Comparison of ENCODE assay signal across 24 cellular contexts in the genomic region with DNA sequence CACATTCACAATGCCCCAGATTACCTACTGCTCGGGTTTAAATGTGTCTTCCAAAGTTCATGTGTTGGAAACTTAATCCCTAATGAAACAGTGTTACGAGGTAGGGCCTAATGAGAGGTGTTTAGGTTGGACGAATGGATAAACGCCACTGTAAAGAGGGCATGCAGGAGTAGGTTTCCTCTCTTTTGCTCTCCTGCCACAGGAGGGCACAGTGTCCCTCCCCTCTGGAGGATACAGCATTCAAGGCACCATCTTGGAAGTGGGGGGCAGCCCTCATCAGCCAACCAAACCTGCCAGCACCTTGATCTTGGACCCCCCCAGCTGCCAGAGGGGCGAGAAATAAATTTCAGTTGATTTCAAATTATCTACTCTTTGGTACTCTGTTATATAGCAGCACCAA.
A peak's percentile ranks its signal among the peaks of the same experiment; 100 is the strongest.
DNase-seq lines count a peak whose midpoint lies in the region; ATAC-seq, FAIRE-seq and TF ChIP-seq lines count a peak whose summit lies in the region.
"Had no signal": no experiment of that assay in that cellular context is flagged by ENCODE, and none has a peak within 500 bp of the region (broad histone marks: within the 10 kb centered on the region; RNA-seq: fewer than 3 reads in every experiment).

No MANE protein-coding gene starts in this region.

- H3K27me3 Mint-ChIP-seq in activated CD8-positive, alpha-beta memory T cell treated with anti-CD3 and anti-CD28 coated beads, Interleukin-2, amount 10 ng/mL, durations not matched to agents 7 days and 5 days = peaks cover 3% of the 10 kb centered on the region

- H2BK5ac ChIP-seq in H1 (ENCODE audit: low read depth, low read length) = no peak overlapping the region

- H4K5ac ChIP-seq in H1 (ENCODE audit: insufficient read length, low read depth, low read length) = no peak overlapping the region

- no peak overlapping the region for H3K9ac ChIP-seq in H1 (replicated peaks in 1 of 4; ENCODE audit: extremely low read depth in 1 of 4, low read depth in 3 of 4, low read length in 3 of 4)
- H3K9ac ChIP-seq: GM23248 had no signal

- H4K20me1 ChIP-seq in H1 (replicated peaks in 1 of 2; ENCODE audit: control insufficient read depth in 1 of 2, insufficient read depth in 2 of 2, low read length in 2 of 2) (no peaks in the 10 kb centered on the region), osteoblast (ENCODE audit: insufficient read depth, low read length) (no peaks in the 10 kb centered on the region)

- H3K4me1 ChIP-seq in H1 (replicated peaks in 1 of 4; ENCODE audit: control insufficient read depth in 3 of 4, insufficient read depth in 4 of 4, low read length in 3 of 4) (no peaks in the 10 kb centered on the region), osteoblast (ENCODE audit: insufficient read depth, low read length) (no peaks in the 10 kb centered on the region), spleen (no peaks in the 10 kb centered on the region)
- H3K4me1 ChIP-seq: body of pancreas, right atrium auricular region had no signal

- TF ChIP-seq CTCF in H1 (IDR thresholded peaks at IDR 0.05; ENCODE audit: control extremely low read depth in 1 of 3, insufficient read depth in 1 of 3, low read depth in 1 of 3, low read length in 3 of 3) = peak; percentile 18 to 28 (median 24); a peak in 3 of 4 replicates
- TF ChIP-seq CTCF in osteoblast (IDR thresholded peaks at IDR 0.05; ENCODE audit: extremely low read depth, low read depth, low read length) = peak; percentile 36
- TF ChIP-seq CTCF in spleen (IDR thresholded peaks at IDR 0.05 in 8 of 11, conservative IDR thresholded peaks at IDR 0.05 in 3 of 11) = no peak

- intact Hi-C loops in spleen (cut with DNase I; ENCODE audit: low total_unique reads) = no loop called here

- CTCF ChIA-PET in H1 (lab: Charles Lee; ENCODE audit: partially characterized antibody) = no interaction called here
- CTCF ChIA-PET in activated CD8-positive, alpha-beta memory T cell treated with anti-CD3 and anti-CD28 coated beads, Interleukin-2, amount 10 ng/mL, durations not matched to agents 7 days and 5 days (lab: Charles Lee) = no interaction called here

- H4K91ac ChIP-seq in H1 (replicated peaks; ENCODE audit: insufficient read length, low read length) = no peak overlapping the region

- no peak for ATAC-seq in activated CD8-positive, alpha-beta memory T cell treated with anti-CD3 and anti-CD28 coated beads, Interleukin-2, amount 10 ng/mL, durations not matched to agents 7 days and 5 days
- no peak for ATAC-seq in HG03139 (IDR thresholded peaks at IDR 0.05; ENCODE audit: unreplicated experiment)
- ATAC-seq: activated CD8-positive, alpha-beta T cell treated with anti-CD3 and anti-CD28 coated beads for 36 hours; activated naive CD4-positive, alpha-beta T cell treated with anti-CD3 and anti-CD28 coated beads, Interleukin-2, amount 50 U/mL, for 72 hours; body of pancreas had no signal

- no peaks in the 10 kb centered on the region for H3K36me3 ChIP-seq in H1 (ENCODE audit: control insufficient read depth in 2 of 4, insufficient read depth in 4 of 4, low read length in 3 of 4)
- no peaks in the 10 kb centered on the region for H3K36me3 ChIP-seq in osteoblast (ENCODE audit: insufficient read depth, low read length)
- no peaks in the 10 kb centered on the region for H3K36me3 ChIP-seq in spleen
- H3K36me3 ChIP-seq: right atrium auricular region had no signal

- no peaks in the 10 kb centered on the region for H3K36me3 Mint-ChIP-seq in activated CD8-positive, alpha-beta memory T cell treated with anti-CD3 and anti-CD28 coated beads, Interleukin-2, amount 10 ng/mL, durations not matched to agents 7 days and 5 days
- H3K36me3 Mint-ChIP-seq: CD14-positive monocyte had no signal

- H2BK12ac ChIP-seq in H1 (ENCODE audit: low read depth, low read length) = no peak overlapping the region

- H3K56ac ChIP-seq in H1 (replicated peaks; ENCODE audit: insufficient read length, low read depth, low read length) = no peak overlapping the region

- H3K79me2 ChIP-seq in H1 (ENCODE audit: control insufficient read depth in 1 of 2, insufficient read depth in 2 of 2, low read length in 2 of 2) (no peaks in the 10 kb centered on the region), osteoblast (ENCODE audit: insufficient read depth, low read length) (no peaks in the 10 kb centered on the region)

- no peak for FAIRE-seq in H1 (lab: Jason Lieb, UNC)
- FAIRE-seq: A204.1 had no signal

- H3K23me2 ChIP-seq in H1 (ENCODE audit: low read depth, low read length) = peaks cover 2% of the 10 kb centered on the region; the same call in 1 of the 2 replicates

- TF ChIP-seq RAD21 in H1 (IDR thresholded peaks at IDR 0.05 in 1 of 2, conservative IDR thresholded peaks at IDR 0.05 in 1 of 2; ENCODE audit: low read depth in 2 of 2, low read length in 2 of 2) = peak; percentile 23 to 49; a peak in 3 of 4 replicates

- no peak overlapping the region for H4K8ac ChIP-seq in H1 (ENCODE audit: extremely low read depth, insufficient read depth, low read length)

- H3K27ac Mint-ChIP-seq in activated CD8-positive, alpha-beta memory T cell treated with anti-CD3 and anti-CD28 coated beads, Interleukin-2, amount 10 ng/mL, durations not matched to agents 7 days and 5 days = no peak overlapping the region
- H3K27ac Mint-ChIP-seq: activated CD8-positive, alpha-beta T cell treated with anti-CD3 and anti-CD28 coated beads for 36 hours; activated naive CD4-positive, alpha-beta T cell treated with anti-CD3 and anti-CD28 coated beads, Interleukin-2, amount 50 U/mL, for 72 hours; CD14-positive monocyte; dendritic cell treated with granulocyte-macrophage colony-stimulating factor and Interleukin-4, amounts not matched to agents 40 ng/mL and 50 ng/mL, for 4 days had no signal

- no peak overlapping the region for H3K14ac ChIP-seq in H1 (ENCODE audit: insufficient read length)

- no peak overlapping the region for H2BK20ac ChIP-seq in H1 (ENCODE audit: low read length)

- no peak overlapping the region for H2BK15ac ChIP-seq in H1 (ENCODE audit: low read length)

- H3K79me1 ChIP-seq in H1 (ENCODE audit: low read depth, low read length) = no peaks in the 10 kb centered on the region

- TF ChIP-seq EP300 in H1 (IDR thresholded peaks at IDR 0.05; ENCODE audit: borderline replicate concordance in 1 of 2, low read depth in 2 of 2, low read length in 2 of 2) = no peak

- H2AFZ ChIP-seq in H1 (ENCODE audit: low read length) = no peak overlapping the region
- peak overlapping the region; percentile 81 for H2AFZ ChIP-seq in osteoblast (ENCODE audit: low read length)
- H2AFZ ChIP-seq: GM23248 had no signal

- H3K9me3 Mint-ChIP-seq in activated CD8-positive, alpha-beta memory T cell treated with anti-CD3 and anti-CD28 coated beads, Interleukin-2, amount 10 ng/mL, durations not matched to agents 7 days and 5 days (ENCODE audit: low read depth) = no peaks in the 10 kb centered on the region

- no peak overlapping the region for H2BK120ac ChIP-seq in H1 (replicated peaks; ENCODE audit: low read depth, low read length)

- WGBS in H1 (ENCODE audit: extremely low coverage in 1 of 2, insufficient coverage in 1 of 2, insufficient read length in 1 of 2, insufficient replicate concordance in 2 of 2, low coverage in 1 of 2, low lambda C conversion rate in 2 of 2, missing lambda C conversion rate in 1 of 2), 2 experiments = 88% methylated on average over 5 of the region's 5 CpGs; no CpG with 5 or more reads in 1 of the 2 experiments
- WGBS in spleen, 5 donors = 82 to 94% (median 89%) methylated on average over 5 of the region's 5 CpGs

- H3K23ac ChIP-seq in H1 (ENCODE audit: insufficient read length) = no peak overlapping the region

- POLR2A ChIA-PET in H1 (lab: Charles Lee; ENCODE audit: partially characterized antibody) = no interaction called here

- H3K4me3 ChIP-seq in H1 (ENCODE audit: extremely low read depth in 1 of 4, insufficient read depth in 2 of 4, low read depth in 3 of 4, low read length in 4 of 4) (no peak overlapping the region), osteoblast (ENCODE audit: insufficient read depth, low read length) (peak overlapping the region; percentile 40), spleen (no peak overlapping the region)
- H3K4me3 ChIP-seq: body of pancreas, GM23248, right atrium auricular region had no signal

- DNase-seq in NCI-H82 (lab: John Stamatoyannopoulos, UW) (peak; percentile 4), NCI-H82 treated with DMSO at 0.1 percent for 48 hours (lab: John Stamatoyannopoulos, UW; ENCODE audit: unreplicated experiment) (no peak), NCI-H69 (lab: John Stamatoyannopoulos, UW) (peak; percentile 47), H1 (ENCODE audit: low read depth in 1 of 2, low spot score in 2 of 2) (no peak), osteoblast (ENCODE audit: insufficient read length, low spot score, missing footprints) (no peak), spleen (no peak)
- DNase-seq in activated CD8-positive, alpha-beta memory T cell treated with anti-CD3 and anti-CD28 coated beads, Interleukin-2, amount 10 ng/mL, durations not matched to agents 7 days and 5 days = no peak
- DNase-seq: activated CD8-positive, alpha-beta T cell treated with anti-CD3 and anti-CD28 coated beads for 36 hours; activated T-cell treated with anti-CD3 and anti-CD28 coated beads, Interleukin-2, amount 50 U/mL, for 48 hours; body of pancreas; erythroblast; GM23248; NCI-H2171 treated with DMSO at 0.1 percent for 48 hours; NK-92 treated with Interleukin-12 subunit alpha and Interleukin-12 subunit beta, amount 100 ng/mL, for 24 hours; occipital lobe; stimulated activated naive CD4-positive, alpha-beta T cell; T-helper 1 cell; trophoblast cell had no signal

- TF ChIP-seq POLR2A in H1 (IDR thresholded peaks at IDR 0.05; ENCODE audit: control extremely low read depth in 1 of 2, low read depth in 2 of 2, low read length in 2 of 2) (no peak), spleen (IDR thresholded peaks at IDR 0.05) (no peak)

- H3K27me3 ChIP-seq in H1 (replicated peaks in 1 of 4; ENCODE audit: control insufficient read depth in 3 of 4, extremely low read depth in 1 of 4, insufficient read depth in 3 of 4, low read length in 3 of 4) (no peaks in the 10 kb centered on the region), osteoblast (ENCODE audit: insufficient read depth, low read length) (no peaks in the 10 kb centered on the region), spleen (replicated peaks in 1 of 7) (no peaks in the 10 kb centered on the region)
- H3K27me3 ChIP-seq: body of pancreas, right atrium auricular region had no signal

- H3K4ac ChIP-seq in H1 (replicated peaks; ENCODE audit: insufficient read length, low read depth, low read length) = no peak overlapping the region

- H3K4me1 Mint-ChIP-seq in activated CD8-positive, alpha-beta memory T cell treated with anti-CD3 and anti-CD28 coated beads, Interleukin-2, amount 10 ng/mL, durations not matched to agents 7 days and 5 days = no peaks in the 10 kb centered on the region

- H3K4me2 ChIP-seq in H1 (ENCODE audit: insufficient read depth in 1 of 2, low read depth in 2 of 2, low read length in 2 of 2) = no peak overlapping the region
- peak overlapping the region; percentile 64 for H3K4me2 ChIP-seq in osteoblast (ENCODE audit: insufficient read depth, low read length)

- no peak overlapping the region for H3K27ac ChIP-seq in H1 (ENCODE audit: low read depth, low read length)
- no peak overlapping the region for H3K27ac ChIP-seq in osteoblast (ENCODE audit: low read depth, low read length)
- no peak overlapping the region for H3K27ac ChIP-seq in spleen
- H3K27ac ChIP-seq: body of pancreas, GM23248, right atrium auricular region had no signal

- H2AK5ac ChIP-seq in H1 (ENCODE audit: low read depth, low read length) = no peak overlapping the region

- no peak overlapping the region for H3K4me3 Mint-ChIP-seq in activated CD8-positive, alpha-beta memory T cell treated with anti-CD3 and anti-CD28 coated beads, Interleukin-2, amount 10 ng/mL, durations not matched to agents 7 days and 5 days
- H3K4me3 Mint-ChIP-seq: activated CD8-positive, alpha-beta T cell treated with anti-CD3 and anti-CD28 coated beads for 36 hours; CD14-positive monocyte; dendritic cell treated with granulocyte-macrophage colony-stimulating factor and Interleukin-4, amounts not matched to agents 40 ng/mL and 50 ng/mL, for 4 days had no signal

- H3K18ac ChIP-seq in H1 (ENCODE audit: extremely low read depth, low read length) = no peak overlapping the region

- H3K9me3 ChIP-seq in H1 (ENCODE audit: insufficient read depth in 2 of 2, low read depth in 1 of 2, low read length in 1 of 2) = no peaks in the 10 kb centered on the region
- no peaks in the 10 kb centered on the region for H3K9me3 ChIP-seq in osteoblast (ENCODE audit: low read depth, low read length)
- H3K9me3 ChIP-seq in spleen = peaks cover 0 to 5% (median 0%) of the 10 kb centered on the region in 8 donors
- H3K9me3 ChIP-seq: body of pancreas, right atrium auricular region had no signal

Comparison
In these comparisons a context has a peak if more than half of its experiments do, and no peak if none do; other contexts are left out.
1. DNase-seq: peak in NCI-H82 (single experiment) and NCI-H69 (single experiment); none in NCI-H82 treated with DMSO at 0.1 percent for 48 hours (single experiment), H1 (0 of 2), osteoblast (single experiment), activated CD8-positive, alpha-beta memory T cell treated with anti-CD3 and anti-CD28 coated beads, Interleukin-2, amount 10 ng/mL, durations not matched to agents 7 days and 5 days (single experiment) and spleen (single experiment).
2. CTCF ChIP-seq: peak in H1 (3 of 3) and osteoblast (single experiment); none in spleen (0 of 11).